12 cellular contexts compared by ENCODE assay signal in genomic region chr20:53833333-53834043, GRCh38.
DNase-seq lines count a peak whose midpoint lies in the region; ATAC-seq and TF ChIP-seq lines count a peak whose summit lies in the region.
"Had no signal": no experiment of that assay in that cellular context is flagged by ENCODE, and none has a peak within 500 bp of the region (broad histone marks: within the 10 kb centered on the region; RNA-seq: fewer than 3 reads in every experiment).

No MANE protein-coding gene starts in this region.

- POLR2A ChIA-PET in Panc1 (lab: Charles Lee) = no interaction called here

- peak overlapping the region; percentile 2 to 60 (median 54) for H3K4me3 Mint-ChIP-seq in immature natural killer cell

- peaks cover 6 to 13% (median 6%) of the 10 kb centered on the region in 3 donors for H3K27me3 Mint-ChIP-seq in immature natural killer cell (ENCODE audit: low read depth in 3 of 3)

- BruUV-seq in Panc1 (replicated peaks; lab: Mats Ljungman, UMichigan) = no TSS peak

- no peaks in the 10 kb centered on the region for H3K36me3 Mint-ChIP-seq in immature natural killer cell

- no peak overlapping the region for H3K4me3 ChIP-seq in BLaER1 treated with 17β-estradiol and CSF1 and Interleukin-3, amounts not matched to agents 10 nM and 100 nM
- H3K4me3 ChIP-seq in Panc1 (ENCODE audit: low read depth in 2 of 2, low read length in 2 of 2) (no peak overlapping the region), dorsolateral prefrontal cortex (no peak overlapping the region)
- H3K4me3 ChIP-seq: Peyer's patch had no signal

- peaks cover 55 to 68% (median 61%) of the 10 kb centered on the region in 10 experiments for H3K4me1 ChIP-seq in BLaER1 treated with 17β-estradiol and CSF1 and Interleukin-3, amounts not matched to agents 10 nM and 100 nM
- H3K4me1 ChIP-seq in Panc1 (ENCODE audit: control insufficient read depth, insufficient read depth, low read length) = peaks cover 23% of the 10 kb centered on the region

- H3K9me3 Mint-ChIP-seq in immature natural killer cell = no peaks in the 10 kb centered on the region

- no peaks in the 10 kb centered on the region for H3K36me3 ChIP-seq in BLaER1 treated with 17β-estradiol and CSF1 and Interleukin-3, amounts not matched to agents 10 nM and 100 nM
- H3K36me3 ChIP-seq in Panc1 (ENCODE audit: control insufficient read depth, insufficient read depth, low read length) = no peaks in the 10 kb centered on the region
- H3K36me3 ChIP-seq: Peyer's patch had no signal

- H3K27me3 ChIP-seq in BLaER1 treated with 17β-estradiol and CSF1 and Interleukin-3, amounts not matched to agents 10 nM and 100 nM = no peaks in the 10 kb centered on the region
- H3K27me3 ChIP-seq in Panc1 (ENCODE audit: control insufficient read depth, insufficient read depth, low read length) (no peaks in the 10 kb centered on the region), dorsolateral prefrontal cortex (peaks cover 0 to 4% (median 0%) of the 10 kb centered on the region in 45 donors)
- H3K27me3 ChIP-seq: Peyer's patch had no signal

- H3K4me1 Mint-ChIP-seq in immature natural killer cell = peaks cover 68 to 87% of the 10 kb centered on the region in 2 donors

- no peak for TF ChIP-seq CTCF in Panc1 (IDR thresholded peaks at IDR 0.05)
- no peak for TF ChIP-seq CTCF in dorsolateral prefrontal cortex (IDR thresholded peaks at IDR 0.05 in 54 of 56, conservative IDR thresholded peaks at IDR 0.05 in 2 of 56; ENCODE audit: low read depth in 1 of 56, partially characterized antibody in 56 of 56)

- in situ Hi-C loops in Panc1 (cut with HindIII; ENCODE audit: low pct_unique_long_range_greater_than_20kb, low sequenced_read_pairs) = no loop called here

- H3K9ac ChIP-seq in BLaER1 treated with 17β-estradiol and CSF1 and Interleukin-3, amounts not matched to agents 10 nM and 100 nM = no peak overlapping the region

- peak overlapping the region; percentile 24 to 76 (median 45); a peak in 21 of 22 replicates for H3K4me2 ChIP-seq in BLaER1 treated with 17β-estradiol and CSF1 and Interleukin-3, amounts not matched to agents 10 nM and 100 nM

- CTCF ChIA-PET in Panc1 (lab: Charles Lee) = no interaction called here

- no peaks in the 10 kb centered on the region for H4K20me1 ChIP-seq in BLaER1 treated with 17β-estradiol and CSF1 and Interleukin-3, amounts not matched to agents 10 nM and 100 nM

- peak overlapping the region in 2 of 11 experiments; percentile 11 to 17; a peak in 2 of 22 replicates for H3K27ac ChIP-seq in BLaER1 treated with 17β-estradiol and CSF1 and Interleukin-3, amounts not matched to agents 10 nM and 100 nM
- peak overlapping the region; percentile 100 for H3K27ac ChIP-seq in Panc1 (ENCODE audit: low read length)
- no peak overlapping the region for H3K27ac ChIP-seq in dorsolateral prefrontal cortex

- ATAC-seq in GM19372 (IDR thresholded peaks at IDR 0.05; ENCODE audit: low read depth, unreplicated experiment) (peak; percentile 28), Panc1 (no peak), SK-N-SH treated with all-trans-retinoic acid at 6 μM for 48 hours (no peak)

- no peak for DNase-seq in Panc1 (ENCODE audit: low read depth, low spot score)
- no peak for DNase-seq in immature natural killer cell
- no peak for DNase-seq in dedifferentiated amniotic fluid mesenchymal stem cell (ENCODE audit: extremely low spot score)
- no peak for DNase-seq in dorsolateral prefrontal cortex
- no peak for DNase-seq in HuH-7 (ENCODE audit: low spot score)
- DNase-seq: C1 segment of cervical spinal cord, MM.1S, NCI-H226 had no signal

- peak overlapping the region; percentile 64 to 99 (median 88) for H3K27ac Mint-ChIP-seq in immature natural killer cell

- H3K9me3 ChIP-seq in BLaER1 treated with 17β-estradiol and CSF1 and Interleukin-3, amounts not matched to agents 10 nM and 100 nM (replicated peaks in 1 of 11) = peaks cover 0 to 36% (median 24%) of the 10 kb centered on the region in 11 experiments; a peak in 17 of 22 replicates
- H3K9me3 ChIP-seq in Panc1 (ENCODE audit: control insufficient read depth, insufficient read depth, low read depth, low read length) = peaks cover 6% of the 10 kb centered on the region
- H3K9me3 ChIP-seq: Peyer's patch had no signal

- intact Hi-C loops in Panc1 (cut with micrococcal nuclease; ENCODE audit: unreplicated experiment) = no loop called here
- intact Hi-C loops in dorsolateral prefrontal cortex (cut with DNase I) = no loop called here

TF ChIP-seq in SK-N-SH treated with all-trans-retinoic acid at 6 μM for 48 hours, 23 proteins besides CTCF, POLR2A, EP300 and RAD21:
- TF ChIP-seq GLIS3 (CRISPR knock-in tag; IDR thresholded peaks at IDR 0.05) = no peak
- TF ChIP-seq TOX (CRISPR knock-in tag; IDR thresholded peaks at IDR 0.05; ENCODE audit: borderline replicate concordance) = no peak
- no peak for TF ChIP-seq ZNF565 (CRISPR knock-in tag; conservative IDR thresholded peaks at IDR 0.05; ENCODE audit: low read depth)
- no peak for TF ChIP-seq ISL1 (CRISPR knock-in tag; IDR thresholded peaks at IDR 0.05)
- TF ChIP-seq OSR1 (CRISPR knock-in tag; IDR thresholded peaks at IDR 0.05) = no peak
- no peak for TF ChIP-seq ZC3H10 (CRISPR knock-in tag; IDR thresholded peaks at IDR 0.05)
- TF ChIP-seq PPARA (CRISPR knock-in tag; IDR thresholded peaks at IDR 0.05; ENCODE audit: borderline replicate concordance) = no peak
- no peak for TF ChIP-seq POU6F1 (CRISPR knock-in tag; IDR thresholded peaks at IDR 0.05; ENCODE audit: borderline replicate concordance, low read depth)
- no peak for TF ChIP-seq ESRRG (CRISPR knock-in tag; IDR thresholded peaks at IDR 0.05)
- TF ChIP-seq BACH2 (CRISPR knock-in tag; IDR thresholded peaks at IDR 0.05; ENCODE audit: borderline replicate concordance) = no peak
- no peak for TF ChIP-seq SNAI2 (CRISPR knock-in tag; IDR thresholded peaks at IDR 0.05)
- no peak for TF ChIP-seq ARNTL (CRISPR knock-in tag; IDR thresholded peaks at IDR 0.05; ENCODE audit: borderline replicate concordance, low read depth)
